Comparison of ENCODE assay signal across 9 cellular contexts in genomic region chr12:92034858-92035401, GRCh38.
DNase-seq lines count a peak whose midpoint lies in the region; ATAC-seq, FAIRE-seq and TF ChIP-seq lines count a peak whose summit lies in the region.
"Had no signal": no experiment of that assay in that cellular context is flagged by ENCODE, and none has a peak within 500 bp of the region (broad histone marks: within the 10 kb centered on the region; RNA-seq: fewer than 3 reads in every experiment).

No MANE protein-coding gene starts in this region.

- 30% methylated on average over 10 of the region's 10 CpGs for WGBS in smooth muscle cell (ENCODE audit: low lambda C conversion rate)

- H3K36me3 ChIP-seq in ascending aorta (no peaks in the 10 kb centered on the region), smooth muscle cell (ENCODE audit: low read depth) (no peaks in the 10 kb centered on the region)

- no peak overlapping the region for H3K27ac ChIP-seq in ascending aorta
- H3K27ac ChIP-seq in smooth muscle cell (ENCODE audit: low read depth): no peak overlapping the region

- intact Hi-C loops in ascending aorta (cut with DNase I): loop anchor here (5.0 kb wide), 2 partner anchors 43 to 68 kb away; no protein-coding TSS in a partner anchor

- H3K4me3 Mint-ChIP-seq in immature natural killer cell: peak overlapping the region; percentile 81 to 96 (median 88)

- no peaks in the 10 kb centered on the region for H3K79me2 ChIP-seq in smooth muscle cell (ENCODE audit: low read depth)

- no peaks in the 10 kb centered on the region for H4K20me1 ChIP-seq in smooth muscle cell (ENCODE audit: low read depth)

- H2AFZ ChIP-seq in smooth muscle cell (ENCODE audit: low read depth): peak overlapping the region; percentile 83

- DNase-seq in DMS79 treated with DMSO at 0.1 percent for 48 hours (lab: John Stamatoyannopoulos, UW) (peak; percentile 92), HTR-8/SVneo (ENCODE audit: insufficient read length, low spot score) (peak; percentile 33), SHP77 treated with DMSO at 0.1 percent for 48 hours (lab: John Stamatoyannopoulos, UW) (peak; percentile 83), ascending aorta (ENCODE audit: low spot score in 2 of 2) (peak in 1 of 2 donors; percentile 65), immature natural killer cell (peak; percentile 39 to 55 (median 54)), smooth muscle cell (lab: John Stamatoyannopoulos, UW; ENCODE audit: unreplicated experiment) (no peak), DMS114 treated with DMSO at 0.1 percent for 48 hours (lab: John Stamatoyannopoulos, UW; ENCODE audit: unreplicated experiment) (no peak)

- H3K9me3 ChIP-seq in ascending aorta (no peaks in the 10 kb centered on the region), smooth muscle cell (replicated peaks; ENCODE audit: low read depth) (no peaks in the 10 kb centered on the region)

- H3K4me1 ChIP-seq in ascending aorta: peaks cover 0 to 19% of the 10 kb centered on the region in 2 donors
- peaks cover 6% of the 10 kb centered on the region for H3K4me1 ChIP-seq in smooth muscle cell (ENCODE audit: low read depth)

- H3K27me3 ChIP-seq in ascending aorta (no peaks in the 10 kb centered on the region), smooth muscle cell (ENCODE audit: low read depth) (no peaks in the 10 kb centered on the region)

- H3K27me3 Mint-ChIP-seq in immature natural killer cell (ENCODE audit: low read depth in 3 of 3): peaks cover 2 to 9% (median 3%) of the 10 kb centered on the region in 3 donors

- ATAC-seq in GM21447 (IDR thresholded peaks at IDR 0.05; ENCODE audit: unreplicated experiment): peak; percentile 83

- no peaks in the 10 kb centered on the region for H3F3A ChIP-seq in smooth muscle cell (ENCODE audit: low read depth)

- no peak overlapping the region for H3K9ac ChIP-seq in smooth muscle cell (ENCODE audit: low read depth)

- H3K4me3 ChIP-seq in ascending aorta (peak overlapping the region; percentile 48 to 55), smooth muscle cell (peak overlapping the region; percentile 33)

- H3K27ac Mint-ChIP-seq in immature natural killer cell: peak overlapping the region; percentile 93 to 100 (median 96)

- FAIRE-seq in HTR-8/SVneo (lab: Jason Lieb, UNC): no peak
- FAIRE-seq: endometrium had no signal

- no peaks in the 10 kb centered on the region for H3K36me3 Mint-ChIP-seq in immature natural killer cell

- H3K4me2 ChIP-seq in smooth muscle cell: peak overlapping the region; percentile 76

- TF ChIP-seq CTCF in ascending aorta (IDR thresholded peaks at IDR 0.05): no peak
- no peak for TF ChIP-seq CTCF in smooth muscle cell (IDR thresholded peaks at IDR 0.05; ENCODE audit: borderline replicate concordance, insufficient read depth, poor library complexity, severe bottlenecking)

- no peaks in the 10 kb centered on the region for H3K9me3 Mint-ChIP-seq in immature natural killer cell

- H3K4me1 Mint-ChIP-seq in immature natural killer cell: peaks cover 72 to 89% of the 10 kb centered on the region in 2 donors

Comparison
In these comparisons a context has a peak if more than half of its experiments do, and no peak if none do; other contexts are left out.
1. DNase-seq: peak in DMS79 treated with DMSO at 0.1 percent for 48 hours (single experiment), HTR-8/SVneo (single experiment), SHP77 treated with DMSO at 0.1 percent for 48 hours (single experiment) and immature natural killer cell (3 of 3); none in smooth muscle cell (single experiment) and DMS114 treated with DMSO at 0.1 percent for 48 hours (single experiment).